In the genomic region with DNA sequence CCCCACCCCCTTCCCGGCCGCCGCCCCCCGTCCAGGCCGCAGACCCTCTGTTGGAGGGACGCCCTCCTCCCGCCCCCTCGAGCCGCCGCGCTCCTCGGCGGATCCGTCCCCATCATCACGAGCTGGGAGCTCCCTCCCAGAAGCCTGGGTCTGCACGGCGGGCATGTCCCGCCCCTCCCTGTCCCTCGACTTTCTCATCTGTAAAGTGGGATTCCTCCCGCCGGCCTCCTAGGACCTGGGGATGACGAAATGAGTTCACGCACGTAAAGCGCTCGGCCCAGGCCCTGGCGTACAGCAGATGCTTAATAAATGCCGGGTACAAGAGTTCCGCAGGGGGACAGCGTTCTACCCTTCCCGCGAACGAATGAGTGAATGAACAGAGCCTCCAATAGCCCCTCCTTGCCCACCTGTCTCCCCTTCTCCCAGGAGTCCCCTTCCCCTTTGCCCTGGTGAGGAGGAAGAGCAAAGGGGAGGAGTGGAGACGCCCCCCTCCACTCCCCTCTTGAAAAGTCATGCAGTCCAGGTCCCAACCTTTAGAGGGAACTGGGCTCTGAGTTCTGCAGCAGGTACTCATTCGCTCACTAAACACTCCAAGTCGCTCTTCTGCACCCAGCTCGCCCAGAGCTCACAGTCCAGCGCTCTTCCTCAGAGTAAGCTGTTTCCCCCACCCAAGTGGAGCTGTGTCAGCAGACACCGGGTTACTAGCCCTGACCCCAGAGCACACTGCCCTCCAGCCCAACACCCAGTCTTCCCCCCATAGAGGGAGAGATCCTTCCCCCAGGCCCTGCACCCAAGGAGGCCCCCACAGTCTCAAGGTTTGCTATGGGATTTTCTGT, we compare ENCODE assay signal across 1 cellular context.
TF ChIP-seq lines count a peak whose summit lies in the region.

No MANE protein-coding gene starts in this region.

TF ChIP-seq in A549, 52 proteins besides CTCF, POLR2A, EP300 and RAD21 (continued from another document):
- TF ChIP-seq RCOR1 (IDR thresholded peaks at IDR 0.05; ENCODE audit: low read depth, low read length) (no peak), CBX8 (IDR thresholded peaks at IDR 0.05) (no peak), PBX3 (IDR thresholded peaks at IDR 0.05) (no peak), RFX5 (IDR thresholded peaks at IDR 0.05) (no peak), E2F6 (IDR thresholded peaks at IDR 0.05; ENCODE audit: borderline replicate concordance, low read depth) (no peak), HOXB13 (CRISPR knock-in tag; IDR thresholded peaks at IDR 0.05; ENCODE audit: low read depth) (no peak), GATA3 (IDR thresholded peaks at IDR 0.05; ENCODE audit: borderline replicate concordance) (no peak), CBX2 (IDR thresholded peaks at IDR 0.05; ENCODE audit: borderline replicate concordance, low read depth) (no peak), MAFK (IDR thresholded peaks at IDR 0.05; ENCODE audit: partially characterized antibody) (no peak)
- TF ChIP-seq, protein P1, sequence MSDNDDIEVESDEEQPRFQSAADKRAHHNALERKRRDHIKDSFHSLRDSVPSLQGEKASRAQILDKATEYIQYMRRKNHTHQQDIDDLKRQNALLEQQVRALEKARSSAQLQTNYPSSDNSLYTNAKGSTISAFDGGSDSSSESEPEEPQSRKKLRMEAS (IDR thresholded peaks at IDR 0.05) = no peak
- TF ChIP-seq, protein P2, sequence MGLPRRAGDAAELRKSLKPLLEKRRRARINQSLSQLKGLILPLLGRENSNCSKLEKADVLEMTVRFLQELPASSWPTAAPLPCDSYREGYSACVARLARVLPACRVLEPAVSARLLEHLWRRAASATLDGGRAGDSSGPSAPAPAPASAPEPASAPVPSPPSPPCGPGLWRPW (IDR thresholded peaks at IDR 0.05) = no peak
